ENCODE assay signal across 8 cellular contexts in genomic region chr15:52183562-52184173, GRCh38. TPM values are rescaled to one million over a fixed set of nuclear protein-coding genes. Genes with fewer than 3 reads are reported as not detected.
DNase-seq lines count a peak whose midpoint lies in the region; ATAC-seq, FAIRE-seq and TF ChIP-seq lines count a peak whose summit lies in the region.

No MANE protein-coding gene starts in this region.

- H3K4me3 ChIP-seq in endothelial cell of umbilical vein (replicated peaks in 1 of 3; ENCODE audit: insufficient read depth in 1 of 3, low read depth in 1 of 3, low read length in 3 of 3) (no peak overlapping the region), parathyroid adenoma (ENCODE audit: low read depth, low read length) (no peak overlapping the region)
- no peak overlapping the region for H3K4me3 ChIP-seq in effector memory CD4-positive, alpha-beta T cell (ENCODE audit: insufficient read depth, low read depth, low read length, poor library complexity, severe bottlenecking)

- no peak overlapping the region for H3K9ac ChIP-seq in endothelial cell of umbilical vein (replicated peaks; ENCODE audit: extremely low read depth, insufficient read depth, low read length)
- no peak overlapping the region for H3K9ac ChIP-seq in parathyroid adenoma

- CTCF ChIA-PET in activated CD8-positive, alpha-beta T cell treated with anti-CD3 and anti-CD28 coated beads for 36 hours (lab: Charles Lee): interaction anchor here (0.7 to 3.9 kb wide), 19 partner anchors 7 to 217 kb away, joined by 3 to 27 read pairs (median 4); no protein-coding TSS in a partner anchor
- CTCF ChIA-PET in activated CD8-positive, alpha-beta T cell treated with anti-CD3 and anti-CD28 coated beads, Interleukin-2, amount 10 ng/mL, durations not matched to agents 7 days and 5 days (lab: Charles Lee): interaction anchor here (1.0 to 4.7 kb wide), 8 partner anchors 10 to 45 kb away, joined by 3 to 55 read pairs (median 6); no protein-coding TSS in a partner anchor
- CTCF ChIA-PET in endothelial cell of umbilical vein (lab: Charles Lee): interaction anchor here (0.6 to 4.0 kb wide), 23 partner anchors 9 to 551 kb away, joined by 3 to 93 read pairs (median 5); no protein-coding TSS in a partner anchor

- no peaks in the 10 kb centered on the region for H4K20me1 ChIP-seq in endothelial cell of umbilical vein (replicated peaks; ENCODE audit: control insufficient read depth, extremely low read depth, insufficient read depth, low read length)

- H2AFZ ChIP-seq in endothelial cell of umbilical vein (ENCODE audit: low read depth, low read length) (no peak overlapping the region), parathyroid adenoma (no peak overlapping the region)

- peak; percentile 31 for TF ChIP-seq CTCF in activated CD8-positive, alpha-beta T cell treated with anti-CD3 and anti-CD28 coated beads for 36 hours (IDR thresholded peaks at IDR 0.05)
- TF ChIP-seq CTCF in endothelial cell of umbilical vein (IDR thresholded peaks at IDR 0.05; ENCODE audit: extremely low read depth in 1 of 2, insufficient read depth in 1 of 2, low read depth in 1 of 2, low read length in 2 of 2) (peak; percentile 53 to 58), parathyroid adenoma (IDR thresholded peaks at IDR 0.05) (peak; percentile 13)

- H3K4me3 Mint-ChIP-seq in activated CD8-positive, alpha-beta T cell treated with anti-CD3 and anti-CD28 coated beads for 36 hours: no peak overlapping the region
- no peak overlapping the region for H3K4me3 Mint-ChIP-seq in activated CD8-positive, alpha-beta T cell treated with anti-CD3 and anti-CD28 coated beads, Interleukin-2, amount 10 ng/mL, durations not matched to agents 7 days and 5 days

- intact Hi-C loops in activated CD8-positive, alpha-beta T cell treated with anti-CD3 and anti-CD28 coated beads for 36 hours (cut with micrococcal nuclease): no loop called here
- intact Hi-C loops in endothelial cell of umbilical vein (cut with micrococcal nuclease): loop anchor here (1.0 to 5.0 kb wide), 3 partner anchors 25 to 554 kb away; no protein-coding TSS in a partner anchor

- no TSS peak for BruUV-seq in endothelial cell of umbilical vein (replicated peaks; lab: Mats Ljungman, UMichigan)

- H3K9me3 Mint-ChIP-seq in activated CD8-positive, alpha-beta T cell treated with anti-CD3 and anti-CD28 coated beads for 36 hours: no peaks in the 10 kb centered on the region
- H3K9me3 Mint-ChIP-seq in activated CD8-positive, alpha-beta T cell treated with anti-CD3 and anti-CD28 coated beads, Interleukin-2, amount 10 ng/mL, durations not matched to agents 7 days and 5 days (ENCODE audit: insufficient read depth): no peaks in the 10 kb centered on the region

- H3K79me2 ChIP-seq in endothelial cell of umbilical vein (ENCODE audit: control insufficient read depth, insufficient read depth, low read length) (no peaks in the 10 kb centered on the region), parathyroid adenoma (no peaks in the 10 kb centered on the region)

- dilution Hi-C loops in endothelial cell of umbilical vein (cut with MboI; ENCODE audit: extremely low pct_ligation_motif_present, low sequenced_read_pairs): no loop called here

- peak; percentile 41 for DNase-seq in activated CD8-positive, alpha-beta T cell treated with anti-CD3 and anti-CD28 coated beads for 36 hours
- DNase-seq in activated CD8-positive, alpha-beta T cell treated with anti-CD3 and anti-CD28 coated beads, Interleukin-2, amount 10 ng/mL, durations not matched to agents 7 days and 5 days: no peak
- peak; percentile 2 for DNase-seq in NCI-H526 treated with DMSO at 0.1 percent for 48 hours (lab: John Stamatoyannopoulos, UW)
- DNase-seq in endothelial cell of umbilical vein (ENCODE audit: low read depth, low spot score): peak; percentile 51
- DNase-seq in effector memory CD4-positive, alpha-beta T cell: no peak

- H3K4me2 ChIP-seq in endothelial cell of umbilical vein (ENCODE audit: insufficient read depth, low read length) (no peak overlapping the region), parathyroid adenoma (ENCODE audit: low read length) (no peak overlapping the region)

- ATAC-seq in activated CD8-positive, alpha-beta T cell treated with anti-CD3 and anti-CD28 coated beads for 36 hours: no peak
- ATAC-seq in activated CD8-positive, alpha-beta T cell treated with anti-CD3 and anti-CD28 coated beads, Interleukin-2, amount 10 ng/mL, durations not matched to agents 7 days and 5 days: no peak
- ATAC-seq in HG03342 (IDR thresholded peaks at IDR 0.05; ENCODE audit: unreplicated experiment): no peak
- ATAC-seq in HG02678 (IDR thresholded peaks at IDR 0.05; ENCODE audit: unreplicated experiment): no peak

- no peak overlapping the region for H3K27ac Mint-ChIP-seq in activated CD8-positive, alpha-beta T cell treated with anti-CD3 and anti-CD28 coated beads for 36 hours
- no peak overlapping the region for H3K27ac Mint-ChIP-seq in activated CD8-positive, alpha-beta T cell treated with anti-CD3 and anti-CD28 coated beads, Interleukin-2, amount 10 ng/mL, durations not matched to agents 7 days and 5 days

- peaks cover 6% of the 10 kb centered on the region for H3K4me1 Mint-ChIP-seq in activated CD8-positive, alpha-beta T cell treated with anti-CD3 and anti-CD28 coated beads for 36 hours (ENCODE audit: low read depth)
- peaks cover 23% of the 10 kb centered on the region for H3K4me1 Mint-ChIP-seq in activated CD8-positive, alpha-beta T cell treated with anti-CD3 and anti-CD28 coated beads, Interleukin-2, amount 10 ng/mL, durations not matched to agents 7 days and 5 days (ENCODE audit: low read depth)

- H3K9me1 ChIP-seq in endothelial cell of umbilical vein (replicated peaks; ENCODE audit: control insufficient read depth, extremely low read depth, insufficient read depth, low read length): no peaks in the 10 kb centered on the region

- no peaks in the 10 kb centered on the region for H3K27me3 Mint-ChIP-seq in activated CD8-positive, alpha-beta T cell treated with anti-CD3 and anti-CD28 coated beads for 36 hours
- H3K27me3 Mint-ChIP-seq in activated CD8-positive, alpha-beta T cell treated with anti-CD3 and anti-CD28 coated beads, Interleukin-2, amount 10 ng/mL, durations not matched to agents 7 days and 5 days (ENCODE audit: low read depth): no peaks in the 10 kb centered on the region

- TF ChIP-seq POLR2A in endothelial cell of umbilical vein (IDR thresholded peaks at IDR 0.05; ENCODE audit: low read depth, low read length): no peak

- H3K27ac ChIP-seq in endothelial cell of umbilical vein (ENCODE audit: insufficient read depth, low read depth, low read length) (no peak overlapping the region), parathyroid adenoma (no peak overlapping the region)
- H3K27ac ChIP-seq in effector memory CD4-positive, alpha-beta T cell (ENCODE audit: insufficient read depth, low read length, poor library complexity, severe bottlenecking): no peak overlapping the region

- H3K36me3 ChIP-seq in endothelial cell of umbilical vein (ENCODE audit: control insufficient read depth in 2 of 2, extremely low read depth in 1 of 2, insufficient read depth in 2 of 2, low read length in 2 of 2): no peaks in the 10 kb centered on the region
- H3K36me3 ChIP-seq in parathyroid adenoma (ENCODE audit: control insufficient read depth, insufficient read depth, low read length): no peaks in the 10 kb centered on the region
- no peaks in the 10 kb centered on the region for H3K36me3 ChIP-seq in effector memory CD4-positive, alpha-beta T cell (ENCODE audit: control insufficient read depth, insufficient read depth, low read length)

- H3K36me3 Mint-ChIP-seq in activated CD8-positive, alpha-beta T cell treated with anti-CD3 and anti-CD28 coated beads for 36 hours (ENCODE audit: low read depth): no peaks in the 10 kb centered on the region
- H3K36me3 Mint-ChIP-seq in activated CD8-positive, alpha-beta T cell treated with anti-CD3 and anti-CD28 coated beads, Interleukin-2, amount 10 ng/mL, durations not matched to agents 7 days and 5 days (ENCODE audit: low read depth): peaks cover 2% of the 10 kb centered on the region

- no peaks in the 10 kb centered on the region for H3K27me3 ChIP-seq in endothelial cell of umbilical vein (ENCODE audit: control insufficient read depth in 2 of 2, insufficient read depth in 2 of 2, low read length in 2 of 2)
- no peaks in the 10 kb centered on the region for H3K27me3 ChIP-seq in parathyroid adenoma (ENCODE audit: control insufficient read depth, insufficient read depth, low read length)
- H3K27me3 ChIP-seq in effector memory CD4-positive, alpha-beta T cell (replicated peaks; ENCODE audit: control insufficient read depth, insufficient read depth, low read length, poor library complexity, severe bottlenecking): no peaks in the 10 kb centered on the region

- H3K9me3 ChIP-seq in endothelial cell of umbilical vein (replicated peaks; ENCODE audit: control insufficient read depth, insufficient read depth, low read length): no peaks in the 10 kb centered on the region
- H3K9me3 ChIP-seq in parathyroid adenoma (ENCODE audit: control insufficient read depth, low read length): no peaks in the 10 kb centered on the region
- H3K9me3 ChIP-seq in effector memory CD4-positive, alpha-beta T cell (ENCODE audit: control insufficient read depth, low read length): no peaks in the 10 kb centered on the region

- peak; percentile 4 for FAIRE-seq in endothelial cell of umbilical vein (lab: Jason Lieb, UNC)

- H3K4me1 ChIP-seq in endothelial cell of umbilical vein (ENCODE audit: control insufficient read depth, extremely low read depth, insufficient read depth, low read length) (peaks cover 8% of the 10 kb centered on the region), parathyroid adenoma (no peaks in the 10 kb centered on the region)
- peaks cover 11% of the 10 kb centered on the region for H3K4me1 ChIP-seq in effector memory CD4-positive, alpha-beta T cell (ENCODE audit: control insufficient read depth, insufficient read depth, low read length, poor library complexity, severe bottlenecking)

- POLR2A ChIA-PET in activated CD8-positive, alpha-beta T cell treated with anti-CD3 and anti-CD28 coated beads for 36 hours (lab: Charles Lee): interaction anchor here (1.3 to 1.5 kb wide), 3 partner anchors 11 to 30 kb away, joined by 4 to 6 read pairs (median 5); no protein-coding TSS in a partner anchor
- POLR2A ChIA-PET in activated CD8-positive, alpha-beta T cell treated with anti-CD3 and anti-CD28 coated beads, Interleukin-2, amount 10 ng/mL, durations not matched to agents 7 days and 5 days (lab: Charles Lee): interaction anchor here (0.6 to 0.7 kb wide), 2 partner anchors 13 to 539 kb away, joined by 3 read pairs; no protein-coding TSS in a partner anchor
- POLR2A ChIA-PET in endothelial cell of umbilical vein (lab: Charles Lee): no interaction called here

RNA-seq across cellular contexts. Expression of gene GNB5, which starts 7.5 kb away (rescaled TPM):
- total RNA-seq in activated CD8-positive, alpha-beta T cell treated with anti-CD3 and anti-CD28 coated beads for 36 hours: 10 to 100 TPM; 16.8 to 17.5 TPM
- 10 to 100 TPM; 33.8 to 37.0 TPM for total RNA-seq in activated CD8-positive, alpha-beta T cell treated with anti-CD3 and anti-CD28 coated beads, Interleukin-2, amount 10 ng/mL, durations not matched to agents 7 days and 5 days
- total RNA-seq in endothelial cell of umbilical vein: 16.8 and 19.1 TPM in 2 replicates
- polyA plus RNA-seq in endothelial cell of umbilical vein: 11.7 and 15.6 TPM in 2 replicates
- polyA plus RNA-seq in endothelial cell of umbilical vein (2011; cell fraction: cytosol; rRNA removed): 20.3 and 20.5 TPM in 2 replicates
- 18.1 and 21.5 TPM in 2 replicates for polyA plus RNA-seq in endothelial cell of umbilical vein (2011; cell fraction: nucleus; rRNA removed)
- polyA plus RNA-seq in endothelial cell of umbilical vein (2012): 20.3 and 21.7 TPM in 2 replicates
- 25.7 and 31.6 TPM in 2 replicates for polyA minus RNA-seq in endothelial cell of umbilical vein
- 32.1 TPM for polyA minus RNA-seq in endothelial cell of umbilical vein (2011; cell fraction: cytosol; rRNA and poly(A)+ RNA removed)
- polyA minus RNA-seq in endothelial cell of umbilical vein (2011; cell fraction: nucleus; rRNA and poly(A)+ RNA removed): 21.9 and 23.3 TPM in 2 replicates

Comparison
In these comparisons a context has a peak if more than half of its experiments do, and no peak if none do; other contexts are left out.
1. DNase-seq: peak in activated CD8-positive, alpha-beta T cell treated with anti-CD3 and anti-CD28 coated beads for 36 hours (single experiment), NCI-H526 treated with DMSO at 0.1 percent for 48 hours (single experiment) and endothelial cell of umbilical vein (single experiment); none in activated CD8-positive, alpha-beta T cell treated with anti-CD3 and anti-CD28 coated beads, Interleukin-2, amount 10 ng/mL, durations not matched to agents 7 days and 5 days (single experiment) and effector memory CD4-positive, alpha-beta T cell (0 of 3).
2. Peak in every context shown above with its lines, with median percentiles within 50 percentile points of each other: CTCF ChIP-seq.